Comparison of ENCODE assay signal across 8 cellular contexts in genomic region chr5:126450388-126450787, GRCh38. TPM values are rescaled to one million over a fixed set of nuclear protein-coding genes. Genes with fewer than 3 reads are reported as not detected.
DNase-seq lines count a peak whose midpoint lies in the region; ATAC-seq, FAIRE-seq and TF ChIP-seq lines count a peak whose summit lies in the region.

No MANE protein-coding gene starts in this region.

- peaks cover 0 to 10% (median 8%) of the 10 kb centered on the region in 3 experiments; a peak in 3 of 7 replicates for H3K36me3 Mint-ChIP-seq in H9 (ENCODE audit: insufficient read depth in 1 of 3, low read depth in 3 of 3)

- no peak overlapping the region for H3K9ac ChIP-seq in H9 (ENCODE audit: extremely low read depth, insufficient read length, low read length)

- no peak overlapping the region for H4K8ac ChIP-seq in H9 (replicated peaks; ENCODE audit: insufficient read length, low read depth, low read length)

- no peaks in the 10 kb centered on the region; the same call in 1 of the 2 replicates for H3K79me2 ChIP-seq in H9 (ENCODE audit: insufficient read depth, low read length)

- no peak overlapping the region for H3K56ac ChIP-seq in H9 (ENCODE audit: insufficient read length, low read depth, low read length)

- no peaks in the 10 kb centered on the region for H3K23me2 ChIP-seq in H9 (ENCODE audit: insufficient read length, low read depth, low read length, poor library complexity, severe bottlenecking)

- H2BK20ac ChIP-seq in H9 (ENCODE audit: low read depth, low read length, poor library complexity, severe bottlenecking), result no peak overlapping the region

- TF ChIP-seq CTCF in RWPE2 (IDR thresholded peaks at IDR 0.05; ENCODE audit: poor library complexity, severe bottlenecking), result no peak
- TF ChIP-seq CTCF in H9 (conservative IDR thresholded peaks at IDR 0.05), result no peak

- no peak overlapping the region for H3K4me3 ChIP-seq in RWPE2 (ENCODE audit: severe bottlenecking)

- FAIRE-seq in GM12892 (lab: Jason Lieb, UNC), result no peak

- H3K27ac ChIP-seq in RWPE2 (ENCODE audit: poor library complexity, severe bottlenecking) (peak overlapping the region; percentile 96), H9 (ENCODE audit: insufficient read length, low read depth, low read length) (no peak overlapping the region)

- no peaks in the 10 kb centered on the region for H3K9me3 ChIP-seq in RWPE2 (ENCODE audit: severe bottlenecking)
- no peaks in the 10 kb centered on the region for H3K9me3 ChIP-seq in H9 (ENCODE audit: control insufficient read depth, low read depth, low read length)

- no peak for TF ChIP-seq POLR2A in GM12892 (IDR thresholded peaks at IDR 0.05; ENCODE audit: low read depth, low read length)

- H2BK15ac ChIP-seq in H9 (ENCODE audit: low read depth, low read length), result no peak overlapping the region

- ATAC-seq in GM18858 (IDR thresholded peaks at IDR 0.05; ENCODE audit: unreplicated experiment) (peak; percentile 32), HG02571 (IDR thresholded peaks at IDR 0.05; ENCODE audit: unreplicated experiment) (peak; percentile 55), RWPE2 (ENCODE audit: low read depth) (no peak)

- H2AFZ ChIP-seq in H9 (ENCODE audit: low read length), result no peak overlapping the region

- no peak overlapping the region for H2BK12ac ChIP-seq in H9 (ENCODE audit: insufficient read length, low read depth, low read length)

- no peak overlapping the region for H3K4me2 ChIP-seq in H9 (ENCODE audit: insufficient read depth, insufficient read length, low read length)

- H3K27me3 ChIP-seq in RWPE2 (ENCODE audit: insufficient read depth, poor library complexity, severe bottlenecking) (no peaks in the 10 kb centered on the region), H9 (ENCODE audit: insufficient read depth, low read length) (no peaks in the 10 kb centered on the region)

- H3K79me1 ChIP-seq in H9 (ENCODE audit: insufficient read depth, low read depth, low read length, poor library complexity, severe bottlenecking), result peaks cover 2% of the 10 kb centered on the region

- H3K27me3 Mint-ChIP-seq in H9 (ENCODE audit: low read depth), result no peaks in the 10 kb centered on the region

- no peak overlapping the region for H2BK120ac ChIP-seq in H9 (ENCODE audit: low read depth, low read length, poor library complexity, severe bottlenecking)

- no peak overlapping the region for H3K4ac ChIP-seq in H9 (ENCODE audit: low read depth, low read length)

- H2AK5ac ChIP-seq in H9 (ENCODE audit: insufficient read length, low read length), result no peak overlapping the region

- no peak overlapping the region for H4K5ac ChIP-seq in H9 (ENCODE audit: insufficient read length, low read depth, low read length)

- no peaks in the 10 kb centered on the region for H3K9me3 Mint-ChIP-seq in H9

- H3K4me3 Mint-ChIP-seq in H9, result no peak overlapping the region

- no peak overlapping the region for H3K27ac Mint-ChIP-seq in H9

- no peaks in the 10 kb centered on the region for H4K20me1 ChIP-seq in H9 (ENCODE audit: control insufficient read depth, insufficient read depth, insufficient read length)

- H3K18ac ChIP-seq in H9 (ENCODE audit: insufficient read length, low read depth, low read length), result no peak overlapping the region

- peaks cover 9 to 14% of the 10 kb centered on the region in 2 experiments for H3K4me1 Mint-ChIP-seq in H9

- peaks cover 48% of the 10 kb centered on the region for H3K4me1 ChIP-seq in RWPE2 (ENCODE audit: insufficient read depth, poor library complexity, severe bottlenecking)
- no peaks in the 10 kb centered on the region for H3K4me1 ChIP-seq in H9 (ENCODE audit: insufficient read depth, low read length)

- H4K91ac ChIP-seq in H9 (ENCODE audit: insufficient read length, low read depth, low read length), result no peak overlapping the region

- DNase-seq in RWPE2 (ENCODE audit: low spot score), result no peak
- DNase-seq in kidney tubule cell (ENCODE audit: low spot score), result peak; percentile 54
- no peak for DNase-seq in NCI-H526 (lab: John Stamatoyannopoulos, UW)
- no peak for DNase-seq in H9
- no peak for DNase-seq in NCI-H1105 (lab: John Stamatoyannopoulos, UW)
- no peak for DNase-seq in GM12892 (ENCODE audit: insufficient read length)

- no peak overlapping the region for H3K23ac ChIP-seq in H9 (ENCODE audit: insufficient read length, low read depth, low read length)

- WGBS in H9 (ENCODE audit: extremely low coverage, insufficient read length, low lambda C conversion rate), result no CpG with 5 or more reads among the region's 5 CpGs

- H3K36me3 ChIP-seq in RWPE2 (ENCODE audit: low read depth), result peaks cover 19% of the 10 kb centered on the region

- no peak overlapping the region for H3K14ac ChIP-seq in H9 (ENCODE audit: insufficient read depth, low read length)

- H3T11ph ChIP-seq in H9 (ENCODE audit: low read length), result no peak overlapping the region

- no peak overlapping the region for H2BK5ac ChIP-seq in H9 (ENCODE audit: insufficient read length, low read length)

RNA-seq across cellular contexts. Expression of gene GRAMD2B, which starts 27.2 kb away (rescaled TPM):
- 6.7 and 7.6 TPM in 2 replicates for total RNA-seq in H9 (2021)
- polyA plus RNA-seq in GM12892 (2012; ENCODE audit: missing spikeins), result 5.2 TPM
